ENCODE assay signal across 9 cellular contexts in the genomic region with DNA sequence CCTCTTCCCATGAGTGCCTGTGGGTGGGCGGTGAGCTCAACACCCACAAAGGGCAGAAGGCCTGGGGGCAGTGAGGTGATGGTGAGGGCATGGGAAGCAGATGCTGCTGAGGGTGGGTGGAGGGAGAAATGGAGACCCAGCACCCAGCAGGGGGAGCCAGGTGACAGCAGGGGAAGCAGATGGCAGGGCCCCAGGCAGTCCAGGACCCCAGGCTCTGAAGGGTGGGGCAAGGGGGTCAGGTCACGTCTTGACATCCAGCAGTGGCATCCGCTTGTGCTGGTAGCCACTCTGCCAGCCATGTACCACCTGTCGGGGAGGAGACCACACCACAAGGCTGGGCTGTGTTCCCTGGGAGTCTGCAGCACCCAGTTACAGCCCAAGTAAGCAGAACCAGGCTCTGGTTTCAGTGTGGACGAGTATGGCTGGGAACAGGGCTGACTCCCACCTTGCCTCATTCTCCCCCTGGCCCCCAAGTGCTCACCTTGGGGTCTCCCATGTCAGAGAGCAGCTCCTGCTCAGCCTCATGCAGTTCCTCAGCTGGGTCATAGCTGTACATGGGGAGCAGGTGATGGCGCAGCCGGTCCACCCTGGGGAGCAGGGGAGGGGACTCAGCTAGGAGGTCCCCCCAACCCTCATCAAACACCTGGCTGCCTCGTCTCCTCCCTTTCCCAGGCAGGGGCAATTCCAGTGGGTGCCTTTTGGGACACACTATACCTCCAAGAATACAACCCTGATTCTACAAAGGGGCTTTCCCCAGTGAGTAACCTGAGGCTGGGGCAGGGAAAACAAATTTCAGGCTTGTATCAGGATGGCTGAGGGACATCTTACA. TPM values are rescaled to one million over a fixed set of nuclear protein-coding genes. Genes with fewer than 3 reads are reported as not detected.
DNase-seq lines count a peak whose midpoint lies in the region; ATAC-seq, FAIRE-seq and TF ChIP-seq lines count a peak whose summit lies in the region.
"Had no signal": no experiment of that assay in that cellular context is flagged by ENCODE, and none has a peak within 500 bp of the region (broad histone marks: within the 10 kb centered on the region; RNA-seq: fewer than 3 reads in every experiment).

No MANE protein-coding gene starts in this region.

- no peaks in the 10 kb centered on the region for H3K9me3 ChIP-seq in CD4-positive, alpha-beta T cell (ENCODE audit: control insufficient read depth, low read length)
- H3K9me3 ChIP-seq: pancreas had no signal

- CTCF ChIA-PET in CD4-positive, alpha-beta T cell (lab: Charles Lee): interaction anchor here (0.7 to 1.0 kb wide), 3 partner anchors 50 to 168 kb away, joined by 3 to 4 read pairs (median 3); no protein-coding TSS in a partner anchor

- POLR2A ChIA-PET in CD4-positive, alpha-beta T cell (lab: Charles Lee): interaction anchor here (5.1 kb wide), 1 partner anchor 10 kb away, joined by 80 read pairs; a partner anchor contains a TSS
- POLR2A ChIA-PET in activated naive CD8-positive, alpha-beta T cell treated with anti-CD3 and anti-CD28 coated beads, Interleukin-2, amount 10 ng/mL, durations not matched to agents 7 days and 5 days (lab: Charles Lee): interaction anchor here (1.1 to 3.9 kb wide), 3 partner anchors 10 to 50 kb away, joined by 4 to 42 read pairs (median 19); a partner anchor contains a TSS

- TF ChIP-seq CTCF in CD4-positive, alpha-beta T cell (IDR thresholded peaks at IDR 0.05): peak; percentile 45

- H3K4me3 Mint-ChIP-seq in CD4-positive, alpha-beta T cell: peak overlapping the region; percentile 97
- H3K4me3 Mint-ChIP-seq in activated naive CD8-positive, alpha-beta T cell treated with anti-CD3 and anti-CD28 coated beads, Interleukin-2, amount 10 ng/mL, durations not matched to agents 7 days and 5 days: no peak overlapping the region

- peak in 9 of 10 experiments; percentile 29 to 62 (median 43) for DNase-seq in CD4-positive, alpha-beta T cell
- peak; percentile 9 for DNase-seq in H54 (ENCODE audit: insufficient read length, low spot score)
- DNase-seq in RKO (ENCODE audit: low spot score): peak; percentile 42
- DNase-seq in activated naive CD8-positive, alpha-beta T cell treated with anti-CD3 and anti-CD28 coated beads, Interleukin-2, amount 10 ng/mL, durations not matched to agents 7 days and 5 days: peak; percentile 66
- peak; percentile 56 for DNase-seq in kidney tubule cell (ENCODE audit: low spot score)
- no peak for DNase-seq in NCI-H2029 (lab: John Stamatoyannopoulos, UW)
- DNase-seq in DMS153 (lab: John Stamatoyannopoulos, UW): no peak

- TF ChIP-seq POLR2A in H54 (IDR thresholded peaks at IDR 0.05; ENCODE audit: low read depth, low read length): no peak

- H3K4me1 Mint-ChIP-seq in CD4-positive, alpha-beta T cell (ENCODE audit: low read depth): peaks cover 47% of the 10 kb centered on the region
- H3K4me1 Mint-ChIP-seq in activated naive CD8-positive, alpha-beta T cell treated with anti-CD3 and anti-CD28 coated beads, Interleukin-2, amount 10 ng/mL, durations not matched to agents 7 days and 5 days: peaks cover 41% of the 10 kb centered on the region

- no peaks in the 10 kb centered on the region for H3K27me3 Mint-ChIP-seq in CD4-positive, alpha-beta T cell
- no peaks in the 10 kb centered on the region for H3K27me3 Mint-ChIP-seq in activated naive CD8-positive, alpha-beta T cell treated with anti-CD3 and anti-CD28 coated beads, Interleukin-2, amount 10 ng/mL, durations not matched to agents 7 days and 5 days

- FAIRE-seq in H54 (lab: Jason Lieb, UNC): no peak
- FAIRE-seq: pancreas had no signal

- no peaks in the 10 kb centered on the region for H3K9me3 Mint-ChIP-seq in CD4-positive, alpha-beta T cell
- H3K9me3 Mint-ChIP-seq in activated naive CD8-positive, alpha-beta T cell treated with anti-CD3 and anti-CD28 coated beads, Interleukin-2, amount 10 ng/mL, durations not matched to agents 7 days and 5 days: no peaks in the 10 kb centered on the region

- H3K27ac ChIP-seq in CD4-positive, alpha-beta T cell (ENCODE audit: low read depth, low read length): peak overlapping the region; percentile 46
- H3K27ac ChIP-seq: pancreas had no signal

- H3K36me3 Mint-ChIP-seq in CD4-positive, alpha-beta T cell (ENCODE audit: low read depth): peaks cover 47% of the 10 kb centered on the region
- peaks cover 14% of the 10 kb centered on the region for H3K36me3 Mint-ChIP-seq in activated naive CD8-positive, alpha-beta T cell treated with anti-CD3 and anti-CD28 coated beads, Interleukin-2, amount 10 ng/mL, durations not matched to agents 7 days and 5 days

- ATAC-seq in CD4-positive, alpha-beta T cell (ENCODE audit: poor library complexity): no peak
- no peak for ATAC-seq in activated naive CD8-positive, alpha-beta T cell treated with anti-CD3 and anti-CD28 coated beads, Interleukin-2, amount 10 ng/mL, durations not matched to agents 7 days and 5 days (ENCODE audit: low read depth)
- ATAC-seq in GM18511 (IDR thresholded peaks at IDR 0.05; ENCODE audit: unreplicated experiment): no peak
- ATAC-seq: pancreas had no signal

- intact Hi-C loops in CD4-positive, alpha-beta T cell (cut with DNase I, micrococcal nuclease): loop anchor here in 1 of 2 experiments (5.0 to 10.0 kb wide), 4 partner anchors 451 to 1402 kb away; a partner anchor contains a TSS

- H3K27ac Mint-ChIP-seq in CD4-positive, alpha-beta T cell: peak overlapping the region; percentile 91
- peak overlapping the region; percentile 65 for H3K27ac Mint-ChIP-seq in activated naive CD8-positive, alpha-beta T cell treated with anti-CD3 and anti-CD28 coated beads, Interleukin-2, amount 10 ng/mL, durations not matched to agents 7 days and 5 days

- no peaks in the 10 kb centered on the region for H3K27me3 ChIP-seq in CD4-positive, alpha-beta T cell (ENCODE audit: control insufficient read depth, insufficient read depth, low read length)
- H3K27me3 ChIP-seq: pancreas had no signal

RNA-seq across cellular contexts. Expression of a gene that starts 2.0 kb away (rescaled TPM):
- 10 to 100 TPM; 22.0 to 23.9 TPM for total RNA-seq in CD4-positive, alpha-beta T cell
- total RNA-seq in activated naive CD8-positive, alpha-beta T cell treated with anti-CD3 and anti-CD28 coated beads, Interleukin-2, amount 10 ng/mL, durations not matched to agents 7 days and 5 days: 10 to 100 TPM; 24.4 to 28.3 TPM

RNA-seq across cellular contexts. Expression of a gene that starts 10.1 kb away (rescaled TPM):
- total RNA-seq in CD4-positive, alpha-beta T cell: 100 to 1,000 TPM; 102 to 107 TPM
- 100 to 1,000 TPM; 233 to 247 TPM for total RNA-seq in activated naive CD8-positive, alpha-beta T cell treated with anti-CD3 and anti-CD28 coated beads, Interleukin-2, amount 10 ng/mL, durations not matched to agents 7 days and 5 days

Comparison
In these comparisons a context has a peak if more than half of its experiments do, and no peak if none do; other contexts are left out.
1. DNase-seq: peak in CD4-positive, alpha-beta T cell (9 of 10), H54 (single experiment), RKO (single experiment), activated naive CD8-positive, alpha-beta T cell treated with anti-CD3 and anti-CD28 coated beads, Interleukin-2, amount 10 ng/mL, durations not matched to agents 7 days and 5 days (single experiment) and kidney tubule cell (single experiment); none in NCI-H2029 (single experiment) and DMS153 (single experiment).